7 cellular contexts compared by ENCODE assay signal in genomic region chr2:235305678-235306077, GRCh38.
"Had no signal": no experiment of that assay in that cellular context is flagged by ENCODE, and none has a peak within 500 bp of the region (broad histone marks: within the 10 kb centered on the region; RNA-seq: fewer than 3 reads in every experiment).

No MANE protein-coding gene starts in this region.

- H3K4me2 ChIP-seq: GM23338 had no signal

- H3K27ac ChIP-seq: HL-60 had no signal

- H3K36me3 ChIP-seq: HAP-1 had no signal

- H3K4me3 ChIP-seq: GM23338, HAP-1 had no signal

- DNase-seq: H7, HFFc6, KBM-7 had no signal

- H3K4me3 Mint-ChIP-seq: GM23338, HFFc6, IgD-negative memory B cell had no signal

- H3K36me3 Mint-ChIP-seq: IgD-negative memory B cell had no signal

- H2AFZ ChIP-seq: GM23338 had no signal

- H3K4me1 Mint-ChIP-seq: GM23338, IgD-negative memory B cell had no signal

- H3K9me3 ChIP-seq: HAP-1 had no signal

- H3K27ac Mint-ChIP-seq: GM23338, HFFc6, IgD-negative memory B cell had no signal

- H3K4me1 ChIP-seq: HAP-1 had no signal
